13 cellular contexts compared by ENCODE assay signal in the genomic region with DNA sequence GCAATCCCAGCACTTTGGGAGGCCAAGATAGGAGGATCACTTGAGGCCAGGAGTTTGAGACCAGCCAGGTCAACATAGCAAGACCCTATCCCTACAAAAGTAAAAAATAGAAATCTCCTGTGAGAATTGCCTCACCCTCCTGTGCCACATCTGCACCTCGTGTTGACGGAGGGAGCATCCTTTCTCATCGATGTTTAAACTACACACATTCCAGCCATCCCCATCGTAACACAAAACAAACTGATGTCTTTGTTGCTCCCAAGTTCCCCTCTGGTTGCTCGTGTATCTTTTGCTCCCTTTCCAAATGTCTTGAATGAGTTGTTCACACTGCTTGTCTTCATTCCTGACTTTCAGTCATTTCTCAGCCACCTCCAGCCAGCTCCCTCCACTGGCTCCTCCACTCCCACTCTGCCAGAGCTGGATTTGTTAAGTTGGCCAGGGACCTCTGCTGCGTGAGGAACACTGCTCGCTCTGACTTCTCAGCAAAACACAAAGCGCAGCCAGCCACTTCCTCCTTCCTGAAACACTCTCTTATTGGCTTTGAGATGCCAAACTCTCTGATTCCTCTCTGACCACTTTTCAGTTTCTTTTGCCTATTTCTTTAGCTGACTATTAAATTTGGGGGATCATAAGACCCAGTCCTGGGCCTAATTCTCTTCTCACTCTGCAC. TPM values are rescaled to one million over a fixed set of nuclear protein-coding genes. Genes with fewer than 3 reads are reported as not detected.
A peak's percentile ranks its signal among the peaks of the same experiment; 100 is the strongest.
DNase-seq lines count a peak whose midpoint lies in the region; ATAC-seq and TF ChIP-seq lines count a peak whose summit lies in the region.
"Had no signal": no experiment of that assay in that cellular context is flagged by ENCODE, and none has a peak within 500 bp of the region (broad histone marks: within the 10 kb centered on the region; RNA-seq: fewer than 3 reads in every experiment).

No MANE protein-coding gene starts in this region.

- no peaks in the 10 kb centered on the region for H3K36me3 Mint-ChIP-seq in activated naive CD8-positive, alpha-beta T cell treated with anti-CD3 and anti-CD28 coated beads, Interleukin-2, amount 10 ng/mL, durations not matched to agents 7 days and 5 days
- no peaks in the 10 kb centered on the region for H3K36me3 Mint-ChIP-seq in memory B cell
- H3K36me3 Mint-ChIP-seq: activated CD4-positive, alpha-beta memory T cell treated with anti-CD3 and anti-CD28 coated beads for 36 hours had no signal

- peak overlapping the region; percentile 50 for H3K4me3 Mint-ChIP-seq in activated naive CD8-positive, alpha-beta T cell treated with anti-CD3 and anti-CD28 coated beads, Interleukin-2, amount 10 ng/mL, durations not matched to agents 7 days and 5 days
- no peak overlapping the region for H3K4me3 Mint-ChIP-seq in memory B cell
- H3K4me3 Mint-ChIP-seq: activated CD4-positive, alpha-beta memory T cell treated with anti-CD3 and anti-CD28 coated beads for 36 hours had no signal

- H3K27ac Mint-ChIP-seq in activated naive CD8-positive, alpha-beta T cell treated with anti-CD3 and anti-CD28 coated beads, Interleukin-2, amount 10 ng/mL, durations not matched to agents 7 days and 5 days = peak overlapping the region; percentile 90
- peak overlapping the region; percentile 2 for H3K27ac Mint-ChIP-seq in memory B cell
- H3K27ac Mint-ChIP-seq: activated CD4-positive, alpha-beta memory T cell treated with anti-CD3 and anti-CD28 coated beads for 36 hours had no signal

- H3K27me3 Mint-ChIP-seq in activated naive CD8-positive, alpha-beta T cell treated with anti-CD3 and anti-CD28 coated beads, Interleukin-2, amount 10 ng/mL, durations not matched to agents 7 days and 5 days = no peaks in the 10 kb centered on the region
- H3K27me3 Mint-ChIP-seq in memory B cell = peaks cover 1% of the 10 kb centered on the region
- H3K27me3 Mint-ChIP-seq: activated CD4-positive, alpha-beta memory T cell treated with anti-CD3 and anti-CD28 coated beads for 36 hours had no signal

- peak; percentile 46 for DNase-seq in AG08395 (ENCODE audit: low spot score)
- peak; percentile 48 for DNase-seq in GM03348 (ENCODE audit: low spot score)
- peak; percentile 38 for DNase-seq in activated naive CD8-positive, alpha-beta T cell treated with anti-CD3 and anti-CD28 coated beads, Interleukin-2, amount 10 ng/mL, durations not matched to agents 7 days and 5 days
- DNase-seq in memory B cell (ENCODE audit: low spot score in 2 of 2) = no peak
- DNase-seq in brain microvascular endothelial cell = no peak
- DNase-seq: activated CD4-positive, alpha-beta memory T cell treated with anti-CD3 and anti-CD28 coated beads for 36 hours; COR-L47; NCI-H1092; transverse colon had no signal

- POLR2A ChIA-PET in activated naive CD8-positive, alpha-beta T cell treated with anti-CD3 and anti-CD28 coated beads, Interleukin-2, amount 10 ng/mL, durations not matched to agents 7 days and 5 days (lab: Charles Lee) = no interaction called here

- in situ Hi-C loops in brain microvascular endothelial cell (cut with HindIII; ENCODE audit: low pct_ligation_motif_present, low sequenced_read_pairs) = no loop called here

- H3K36me3 ChIP-seq in brain microvascular endothelial cell (replicated peaks) = no peaks in the 10 kb centered on the region
- H3K36me3 ChIP-seq: transverse colon had no signal

- no peaks in the 10 kb centered on the region for H3K27me3 ChIP-seq in brain microvascular endothelial cell (replicated peaks)
- H3K27me3 ChIP-seq: transverse colon had no signal

- peaks cover 10% of the 10 kb centered on the region for H3K4me1 Mint-ChIP-seq in activated naive CD8-positive, alpha-beta T cell treated with anti-CD3 and anti-CD28 coated beads, Interleukin-2, amount 10 ng/mL, durations not matched to agents 7 days and 5 days
- H3K4me1 Mint-ChIP-seq in memory B cell = peaks cover 8% of the 10 kb centered on the region

- H3K27ac ChIP-seq in brain microvascular endothelial cell = no peak overlapping the region
- H3K27ac ChIP-seq: PC-9, transverse colon had no signal

- no peak for TF ChIP-seq CTCF in brain microvascular endothelial cell (IDR thresholded peaks at IDR 0.05; ENCODE audit: low read depth, low read length, missing control alignments)

- H3K9me3 Mint-ChIP-seq in activated naive CD8-positive, alpha-beta T cell treated with anti-CD3 and anti-CD28 coated beads, Interleukin-2, amount 10 ng/mL, durations not matched to agents 7 days and 5 days = peaks cover 2% of the 10 kb centered on the region
- no peaks in the 10 kb centered on the region for H3K9me3 Mint-ChIP-seq in memory B cell
- H3K9me3 Mint-ChIP-seq: activated CD4-positive, alpha-beta memory T cell treated with anti-CD3 and anti-CD28 coated beads for 36 hours had no signal

- ATAC-seq in activated naive CD8-positive, alpha-beta T cell treated with anti-CD3 and anti-CD28 coated beads, Interleukin-2, amount 10 ng/mL, durations not matched to agents 7 days and 5 days (ENCODE audit: low read depth) = peak; percentile 70
- no peak for ATAC-seq in memory B cell (ENCODE audit: low read depth)
- ATAC-seq in GM18861 (IDR thresholded peaks at IDR 0.05; ENCODE audit: unreplicated experiment) = no peak
- ATAC-seq in GM18858 (IDR thresholded peaks at IDR 0.05; ENCODE audit: unreplicated experiment) = no peak
- ATAC-seq in HG02981 (IDR thresholded peaks at IDR 0.05; ENCODE audit: unreplicated experiment) = no peak

- no peak overlapping the region for H3K4me3 ChIP-seq in brain microvascular endothelial cell (ENCODE audit: low read depth, low read length)
- H3K4me3 ChIP-seq: PC-9, transverse colon had no signal

RNA-seq across cellular contexts. Expression of a gene that starts 53.6 kb away (rescaled TPM):
- 10 to 100 TPM; 56.3 to 57.0 TPM for total RNA-seq in activated naive CD8-positive, alpha-beta T cell treated with anti-CD3 and anti-CD28 coated beads, Interleukin-2, amount 10 ng/mL, durations not matched to agents 7 days and 5 days

Comparison
In these comparisons a context has a peak if more than half of its experiments do, and no peak if none do; other contexts are left out.
1. DNase-seq: peak in AG08395 (single experiment), GM03348 (single experiment) and activated naive CD8-positive, alpha-beta T cell treated with anti-CD3 and anti-CD28 coated beads, Interleukin-2, amount 10 ng/mL, durations not matched to agents 7 days and 5 days (single experiment); none in memory B cell (0 of 2) and brain microvascular endothelial cell (single experiment).